ENCODE assay signal across 20 cellular contexts in the genomic region with DNA sequence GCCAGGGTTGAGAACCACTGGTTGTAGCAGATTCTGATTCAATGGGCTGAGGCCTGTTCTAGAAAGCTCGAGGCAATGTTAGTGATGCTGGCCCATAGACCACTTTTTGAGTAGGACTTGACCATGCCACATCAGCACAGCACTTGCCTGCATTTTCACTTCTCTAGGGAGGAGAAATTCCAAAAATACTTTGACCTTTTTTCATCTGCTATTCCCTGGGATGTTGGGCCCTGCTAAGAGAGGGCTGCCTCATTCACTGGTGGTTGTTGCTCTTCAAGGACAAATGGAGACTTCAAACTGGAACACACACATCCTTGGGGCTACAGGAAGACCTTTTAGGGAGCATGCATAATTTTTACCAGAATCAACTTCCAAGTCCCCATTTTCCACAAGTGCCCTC. TPM values are rescaled to one million over a fixed set of nuclear protein-coding genes. Genes with fewer than 3 reads are reported as not detected.
"Had no signal": no experiment of that assay in that cellular context is flagged by ENCODE, and none has a peak within 500 bp of the region (broad histone marks: within the 10 kb centered on the region; RNA-seq: fewer than 3 reads in every experiment).

No MANE protein-coding gene starts in this region.

- H3K4me1 ChIP-seq: breast epithelium, neural progenitor cell had no signal

- DNase-seq: activated CD4-positive, alpha-beta T cell treated with anti-CD3 and anti-CD28 coated beads, Interleukin-2, amount 10 ng/mL, durations not matched to agents 7 days and 5 days; activated CD8-positive, alpha-beta T cell treated with anti-CD3 and anti-CD28 coated beads, Interleukin-2, amount 10 ng/mL, durations not matched to agents 7 days and 5 days; activated effector memory CD4-positive, alpha-beta T cell treated with Interleukin-2 at 50 U/mL for 16 hours; activated naive CD4-positive, alpha-beta T cell treated with anti-CD3 and anti-CD28 coated beads, Interleukin-2, amount 10 ng/mL, durations not matched to agents 7 days and 5 days; activated naive CD8-positive, alpha-beta T cell treated with anti-CD3 and anti-CD28 coated beads, Interleukin-2, amount 50 U/mL, for 24 hours; activated T-cell treated with anti-CD3 and anti-CD28 coated beads, Interleukin-2, amount 50 U/mL, for 48 hours; cortex of kidney; effector CD4-positive, alpha-beta T cell; esophagus squamous epithelium; mucosa of descending colon; naive thymus-derived CD4-positive, alpha-beta T cell; psoas muscle; right cardiac atrium; small intestine; stimulated activated CD4-positive, alpha-beta T cell treated with anti-CD3 and anti-CD28 coated beads, Interleukin-4, amount 100 ng/mL, for 24 hours; stomach had no signal

- H3K9me3 ChIP-seq: ascending aorta, breast epithelium, esophagus squamous epithelium, mucosa of descending colon, psoas muscle, stomach, thoracic aorta had no signal

- H3K36me3 ChIP-seq: ascending aorta, breast epithelium, esophagus squamous epithelium, neural progenitor cell, stomach, thoracic aorta had no signal

- H3K27me3 ChIP-seq: ascending aorta, breast epithelium, neural progenitor cell, stomach had no signal

- H3K27ac ChIP-seq: breast epithelium, esophagus squamous epithelium, neural progenitor cell, psoas muscle had no signal

- H3K9ac ChIP-seq: neural progenitor cell had no signal

- H3K4me3 ChIP-seq: ascending aorta, breast epithelium, esophagus squamous epithelium, mucosa of descending colon, neural progenitor cell, psoas muscle, stomach, thoracic aorta had no signal

RNA-seq across cellular contexts. Expression of a gene that starts 12.8 kb away (rescaled TPM):
- total RNA-seq: activated CD8-positive, alpha-beta T cell treated with anti-CD3 and anti-CD28 coated beads, Interleukin-2, amount 10 ng/mL, durations not matched to agents 7 days and 5 days had no signal
